ENCODE assay signal across 9 cellular contexts in genomic region chr12:116863275-116863767, GRCh38. TPM values are rescaled to one million over a fixed set of nuclear protein-coding genes. Genes with fewer than 3 reads are reported as not detected.
DNase-seq lines count a peak whose midpoint lies in the region; ATAC-seq and TF ChIP-seq lines count a peak whose summit lies in the region.
"Had no signal": no experiment of that assay in that cellular context is flagged by ENCODE, and none has a peak within 500 bp of the region (broad histone marks: within the 10 kb centered on the region; RNA-seq: fewer than 3 reads in every experiment).

No MANE protein-coding gene starts in this region.

- H3K27me3 ChIP-seq in adipocyte (replicated peaks; ENCODE audit: control insufficient read depth, insufficient read depth, low read length) (peaks cover 14% of the 10 kb centered on the region), lower lobe of right lung (ENCODE audit: low read depth) (peaks cover 6% of the 10 kb centered on the region)

- H3K36me3 ChIP-seq in adipocyte (ENCODE audit: control insufficient read depth, insufficient read depth, low read length, severe bottlenecking) (no peaks in the 10 kb centered on the region), lower lobe of right lung (no peaks in the 10 kb centered on the region)

- no peak overlapping the region for H3K9ac ChIP-seq in adipocyte (ENCODE audit: low read length)

- peaks cover 2% of the 10 kb centered on the region for H3K36me3 Mint-ChIP-seq in activated CD8-positive, alpha-beta memory T cell treated with anti-CD3 and anti-CD28 coated beads, Interleukin-2, amount 10 ng/mL, durations not matched to agents 7 days and 5 days
- H3K36me3 Mint-ChIP-seq: naive thymus-derived CD8-positive, alpha-beta T cell had no signal

- peaks cover 22% of the 10 kb centered on the region for H3K4me1 ChIP-seq in adipocyte (ENCODE audit: control insufficient read depth, insufficient read depth, low read length)
- H3K4me1 ChIP-seq in lower lobe of right lung, result no peaks in the 10 kb centered on the region

- ATAC-seq in lower lobe of right lung (peak; percentile 37 to 76), HG02763 (IDR thresholded peaks at IDR 0.05; ENCODE audit: unreplicated experiment) (no peak)
- no peak for ATAC-seq in activated CD8-positive, alpha-beta memory T cell treated with anti-CD3 and anti-CD28 coated beads, Interleukin-2, amount 10 ng/mL, durations not matched to agents 7 days and 5 days
- ATAC-seq: naive thymus-derived CD8-positive, alpha-beta T cell had no signal

- H3K27me3 Mint-ChIP-seq in activated CD8-positive, alpha-beta memory T cell treated with anti-CD3 and anti-CD28 coated beads, Interleukin-2, amount 10 ng/mL, durations not matched to agents 7 days and 5 days, result peaks cover 34% of the 10 kb centered on the region

- H3K27ac ChIP-seq in lower lobe of right lung, result no peak overlapping the region

- DNase-seq in CD1c-positive myeloid dendritic cell (ENCODE audit: extremely low spot score) (peak; percentile 34), H4 (ENCODE audit: low spot score) (peak; percentile 17), adipocyte (ENCODE audit: low read depth) (peak; percentile 25), lower lobe of right lung (no peak), SK-N-DZ (ENCODE audit: low spot score) (no peak), NCI-H526 treated with DMSO at 0.1 percent for 48 hours (lab: John Stamatoyannopoulos, UW) (no peak)
- no peak for DNase-seq in activated CD8-positive, alpha-beta memory T cell treated with anti-CD3 and anti-CD28 coated beads, Interleukin-2, amount 10 ng/mL, durations not matched to agents 7 days and 5 days
- DNase-seq: naive thymus-derived CD8-positive, alpha-beta T cell had no signal

- peak; percentile 34 for TF ChIP-seq CTCF in lower lobe of right lung (IDR thresholded peaks at IDR 0.05)

- intact Hi-C loops in lower lobe of right lung (cut with DNase I), result no loop called here

- no peaks in the 10 kb centered on the region for H3K9me3 ChIP-seq in adipocyte (ENCODE audit: control insufficient read depth, low read length)
- H3K9me3 ChIP-seq in lower lobe of right lung, result no peaks in the 10 kb centered on the region

- no peak overlapping the region for H3K27ac Mint-ChIP-seq in activated CD8-positive, alpha-beta memory T cell treated with anti-CD3 and anti-CD28 coated beads, Interleukin-2, amount 10 ng/mL, durations not matched to agents 7 days and 5 days

- H3K4me3 ChIP-seq in adipocyte (ENCODE audit: low read length) (no peak overlapping the region), lower lobe of right lung (no peak overlapping the region)

- H3K9me3 Mint-ChIP-seq in activated CD8-positive, alpha-beta memory T cell treated with anti-CD3 and anti-CD28 coated beads, Interleukin-2, amount 10 ng/mL, durations not matched to agents 7 days and 5 days (ENCODE audit: low read depth), result no peaks in the 10 kb centered on the region

- H3K4me1 Mint-ChIP-seq in activated CD8-positive, alpha-beta memory T cell treated with anti-CD3 and anti-CD28 coated beads, Interleukin-2, amount 10 ng/mL, durations not matched to agents 7 days and 5 days, result peaks cover 14% of the 10 kb centered on the region

- CTCF ChIA-PET in activated CD8-positive, alpha-beta memory T cell treated with anti-CD3 and anti-CD28 coated beads, Interleukin-2, amount 10 ng/mL, durations not matched to agents 7 days and 5 days (lab: Charles Lee), result interaction anchor here (1.3 to 1.6 kb wide), 3 partner anchors 93 to 160 kb away, joined by 4 read pairs; no protein-coding TSS in a partner anchor

- H3K4me3 Mint-ChIP-seq in activated CD8-positive, alpha-beta memory T cell treated with anti-CD3 and anti-CD28 coated beads, Interleukin-2, amount 10 ng/mL, durations not matched to agents 7 days and 5 days, result no peak overlapping the region
- H3K4me3 Mint-ChIP-seq: naive thymus-derived CD8-positive, alpha-beta T cell had no signal

RNA-seq across cellular contexts. Expression of gene HRK, which starts 17.9 kb away (rescaled TPM):
- total RNA-seq in H4 (2014; rRNA removed; shearing (Covaris generic)), result 0.12 TPM in 1 of 2 replicates, not detected in the other
- 0.18 TPM for total RNA-seq in lower lobe of right lung
- not detected for total RNA-seq in activated CD8-positive, alpha-beta memory T cell treated with anti-CD3 and anti-CD28 coated beads, Interleukin-2, amount 10 ng/mL, durations not matched to agents 7 days and 5 days
- 8.6 and 9.1 TPM in 2 replicates for polyA plus RNA-seq in SK-N-DZ (2014; cell fraction: cytosol; rRNA removed)
- polyA plus RNA-seq in SK-N-DZ (2014; cell fraction: nucleus; rRNA removed), result 3.0 and 3.3 TPM in 2 replicates
- polyA plus RNA-seq: naive thymus-derived CD8-positive, alpha-beta T cell had no signal

RNA-seq across cellular contexts. Expression of gene FBXW8, which starts 47.4 kb away (rescaled TPM):
- total RNA-seq in H4 (2014; rRNA removed; shearing (Covaris generic)), result 9.8 and 9.9 TPM in 2 replicates
- total RNA-seq in lower lobe of right lung, result 16.4 TPM
- 10 to 100 TPM; 11.5 to 12.8 TPM for total RNA-seq in activated CD8-positive, alpha-beta memory T cell treated with anti-CD3 and anti-CD28 coated beads, Interleukin-2, amount 10 ng/mL, durations not matched to agents 7 days and 5 days
- 27.1 and 30.2 TPM in 2 replicates for polyA plus RNA-seq in SK-N-DZ (2014; cell fraction: cytosol; rRNA removed)
- 30.2 and 38.4 TPM in 2 replicates for polyA plus RNA-seq in SK-N-DZ (2014; cell fraction: nucleus; rRNA removed)

Comparison
In these comparisons a context has a peak if more than half of its experiments do, and no peak if none do; other contexts are left out.
1. DNase-seq: peak in CD1c-positive myeloid dendritic cell (single experiment), H4 (single experiment) and adipocyte (single experiment); none in lower lobe of right lung (single experiment), activated CD8-positive, alpha-beta memory T cell treated with anti-CD3 and anti-CD28 coated beads, Interleukin-2, amount 10 ng/mL, durations not matched to agents 7 days and 5 days (single experiment), SK-N-DZ (single experiment) and NCI-H526 treated with DMSO at 0.1 percent for 48 hours (single experiment).
2. ATAC-seq: peak in lower lobe of right lung (2 of 2); none in HG02763 (single experiment) and activated CD8-positive, alpha-beta memory T cell treated with anti-CD3 and anti-CD28 coated beads, Interleukin-2, amount 10 ng/mL, durations not matched to agents 7 days and 5 days (single experiment).